ENCODE assay signal across 27 cellular contexts in genomic region chr20:50806126-50806768, GRCh38. TPM values are rescaled to one million over a fixed set of nuclear protein-coding genes. Genes with fewer than 3 reads are reported as not detected.
DNase-seq lines count a peak whose midpoint lies in the region; ATAC-seq, FAIRE-seq and TF ChIP-seq lines count a peak whose summit lies in the region.
"Had no signal": no experiment of that assay in that cellular context is flagged by ENCODE, and none has a peak within 500 bp of the region (broad histone marks: within the 10 kb centered on the region; RNA-seq: fewer than 3 reads in every experiment).

No MANE protein-coding gene starts in this region.

- no peaks in the 10 kb centered on the region; the same call in 2 of the 3 replicates for H3K9me3 ChIP-seq in GM12878 (replicated peaks; ENCODE audit: control insufficient read depth, insufficient read depth, low read length)
- H3K9me3 ChIP-seq: uterus had no signal

- CTCF ChIA-PET in GM12878 (lab: Yijun Ruan, JAX): interaction anchor here (1.0 kb wide), 1 partner anchor 11 kb away, joined by 4 read pairs; the partner anchor contains the start of gene BCAS4

- WGBS in GM12878 (ENCODE audit: insufficient coverage, insufficient replicate concordance, low lambda C conversion rate, missing lambda C conversion rate): 72% methylated on average over 5 of the region's 5 CpGs

- SMC1A ChIA-PET in GM12878 (lab: Charles Lee; ENCODE audit: uncharacterized antibody, unreplicated experiment): interaction anchor here (1.6 kb wide), 1 partner anchor 12 kb away, joined by 4 read pairs; the partner anchor contains the start of gene BCAS4

- DNase-seq in left ventricle myocardium superior (peak; percentile 3), Right ventricle myocardium superior (no peak), GM12878 (ENCODE audit: low read depth, low spot score) (no peak), CD14-positive monocyte (ENCODE audit: low spot score) (no peak)
- DNase-seq: ACHN; activated CD4-positive, alpha-beta T cell treated with anti-CD3 and anti-CD28 coated beads, Interleukin-2, amount 50 U/mL, for 1 hour; anterior cingulate cortex; DMS 273 treated with DMSO at 0.1 percent for 48 hours; mammary epithelial cell; NCI-H1048; NCI-H2029; NCI-H226; NCI-H774; retina; SHP77; substantia nigra; SW 1271; uterus had no signal

- POLR2A ChIA-PET in GM12878 (lab: Charles Lee): no interaction called here

- ATAC-seq in left ventricle myocardium superior (no peak), Right ventricle myocardium superior (ENCODE audit: poor library complexity) (no peak), GM12878 (no peak), GM18498 (IDR thresholded peaks at IDR 0.05; ENCODE audit: unreplicated experiment) (no peak), HG03469 (IDR thresholded peaks at IDR 0.05; ENCODE audit: unreplicated experiment) (no peak)
- no peak for ATAC-seq in stimulated activated memory B cell treated with anti-CD40 and anti-IgM and Interleukin-4, amounts not matched to agents 10 μg/mL and 1 μg/mL and 100 μg/mL, for 72 hours

- H3K27ac Mint-ChIP-seq in IgD-negative memory B cell (peak overlapping the region; percentile 81 to 93 (median 91)), CD14-positive monocyte (no peak overlapping the region)
- H3K27ac Mint-ChIP-seq in stimulated activated memory B cell treated with anti-CD40 and anti-IgM and Interleukin-4, amounts not matched to agents 10 μg/mL and 1 μg/mL and 100 μg/mL, for 72 hours: peak overlapping the region; percentile 60

- peak overlapping the region in 1 of 4 donors; percentile 83 for H3K4me3 Mint-ChIP-seq in IgD-negative memory B cell
- H3K4me3 Mint-ChIP-seq in stimulated activated memory B cell treated with anti-CD40 and anti-IgM and Interleukin-4, amounts not matched to agents 10 μg/mL and 1 μg/mL and 100 μg/mL, for 72 hours: no peak overlapping the region
- H3K4me3 Mint-ChIP-seq in CD14-positive monocyte: no peak overlapping the region

- H3K4me3 ChIP-seq in GM12878: no peak overlapping the region
- H3K4me3 ChIP-seq: cardiac muscle cell, uterus had no signal

- peaks cover 0 to 8% (median 4%) of the 10 kb centered on the region in 3 donors for H3K9me3 Mint-ChIP-seq in IgD-negative memory B cell
- peaks cover 8% of the 10 kb centered on the region for H3K9me3 Mint-ChIP-seq in stimulated activated memory B cell treated with anti-CD40 and anti-IgM and Interleukin-4, amounts not matched to agents 10 μg/mL and 1 μg/mL and 100 μg/mL, for 72 hours
- H3K9me3 Mint-ChIP-seq in CD14-positive monocyte: peaks cover 0 to 13% (median 5%) of the 10 kb centered on the region in 7 donors

- no peak for TF ChIP-seq EP300 in GM12878 (IDR thresholded peaks at IDR 0.05; ENCODE audit: borderline replicate concordance in 1 of 2, control insufficient read depth in 1 of 2, low read depth in 2 of 2, low read length in 2 of 2)

- peak overlapping the region; percentile 4; the same call in 1 of the 2 replicates for H3K27ac ChIP-seq in GM12878 (ENCODE audit: control insufficient read depth, insufficient read depth)
- H3K27ac ChIP-seq: C4-2B, cardiac muscle cell, uterus had no signal

- TF ChIP-seq POLR2A in GM12878 (IDR thresholded peaks at IDR 0.05; ENCODE audit: low read depth, low read length): no peak

- FAIRE-seq in GM12878 (lab: Jason Lieb, UNC): no peak
- FAIRE-seq: endometrium, G401.6, TTC549 had no signal

- no peak overlapping the region for H3K9ac ChIP-seq in GM12878 (ENCODE audit: control insufficient read depth, insufficient read depth, low read length)

- intact Hi-C loops in left ventricle myocardium superior (cut with micrococcal nuclease) (loop anchor here (10.0 kb wide), 1 partner anchor 509 kb away; no protein-coding TSS in a partner anchor), Right ventricle myocardium superior (cut with DNase I) (no loop called here), GM12878 (cut with micrococcal nuclease; ENCODE audit: unreplicated experiment) (no loop called here), CD14-positive monocyte (cut with micrococcal nuclease) (no loop called here)

- TF ChIP-seq CTCF in GM12878 (IDR thresholded peaks at IDR 0.05 in 2 of 3, conservative IDR thresholded peaks at IDR 0.05 in 1 of 3; ENCODE audit: control insufficient read depth in 2 of 3, extremely low read depth in 1 of 3, insufficient read depth in 1 of 3, low read depth in 3 of 3, low read length in 3 of 3): no peak
- TF ChIP-seq CTCF in CD14-positive monocyte (IDR thresholded peaks at IDR 0.05): no peak

- no peaks in the 10 kb centered on the region for H3K27me3 ChIP-seq in GM12878 (replicated peaks in 1 of 2; ENCODE audit: control insufficient read depth in 2 of 2, insufficient read depth in 2 of 2, low read length in 1 of 2)
- H3K27me3 ChIP-seq: cardiac muscle cell, uterus had no signal

- H3K4me1 Mint-ChIP-seq in IgD-negative memory B cell (peaks cover 51 to 62% (median 54%) of the 10 kb centered on the region in 3 donors), CD14-positive monocyte (peaks cover 16% of the 10 kb centered on the region)
- H3K4me1 Mint-ChIP-seq in stimulated activated memory B cell treated with anti-CD40 and anti-IgM and Interleukin-4, amounts not matched to agents 10 μg/mL and 1 μg/mL and 100 μg/mL, for 72 hours: peaks cover 76% of the 10 kb centered on the region

- no peak overlapping the region for H2AFZ ChIP-seq in GM12878 (ENCODE audit: control insufficient read depth, low read depth, low read length)

- H3K79me2 ChIP-seq in GM12878 (ENCODE audit: control insufficient read depth, insufficient read depth, low read length): peaks cover 73% of the 10 kb centered on the region

- H3K36me3 ChIP-seq in GM12878 (ENCODE audit: control insufficient read depth in 2 of 2, insufficient read depth in 2 of 2, low read length in 1 of 2): 0 out of 4 replicates have a peak, but pooled peaks cover 1 to 2% of the 10 kb centered on the region in 2 experiments
- H3K36me3 ChIP-seq: cardiac muscle cell, uterus had no signal

- RAD21 ChIA-PET in GM12878 (lab: Charles Lee; ENCODE audit: unreplicated experiment): interaction anchor here (0.7 kb wide), 1 partner anchor 9 kb away, joined by 3 read pairs; no protein-coding TSS in a partner anchor

- no TSS peak for BruUV-seq in GM12878 (replicated peaks; lab: Mats Ljungman, UMichigan)

- H3K27me3 Mint-ChIP-seq in IgD-negative memory B cell (peaks cover 2% of the 10 kb centered on the region), CD14-positive monocyte (ENCODE audit: low read depth in 3 of 3) (peaks cover 0 to 3% (median 1%) of the 10 kb centered on the region in 3 donors)
- no peaks in the 10 kb centered on the region for H3K27me3 Mint-ChIP-seq in stimulated activated memory B cell treated with anti-CD40 and anti-IgM and Interleukin-4, amounts not matched to agents 10 μg/mL and 1 μg/mL and 100 μg/mL, for 72 hours

- in situ Hi-C loops in GM12878 (cut with MboI): loop anchor here (10.0 to 25.0 kb wide), 2 partner anchors 291 to 1381 kb away; partner anchors contain the start of genes PTPN1 and ZFP64

- peaks cover 36% of the 10 kb centered on the region for H3K4me1 ChIP-seq in GM12878 (ENCODE audit: control insufficient read depth, insufficient read depth, low read length)
- H3K4me1 ChIP-seq: uterus had no signal

- H4K20me1 ChIP-seq in GM12878 (ENCODE audit: control insufficient read depth, insufficient read depth): no peaks in the 10 kb centered on the region

- peak overlapping the region; percentile 98 for H3K4me2 ChIP-seq in GM12878 (ENCODE audit: control insufficient read depth, insufficient read depth)

- TF ChIP-seq RAD21 in GM12878 (IDR thresholded peaks at IDR 0.05; ENCODE audit: insufficient read depth, low read depth, low read length): no peak

- H3K36me3 Mint-ChIP-seq in IgD-negative memory B cell (peaks cover 5% of the 10 kb centered on the region), CD14-positive monocyte (no peaks in the 10 kb centered on the region)
- H3K36me3 Mint-ChIP-seq in stimulated activated memory B cell treated with anti-CD40 and anti-IgM and Interleukin-4, amounts not matched to agents 10 μg/mL and 1 μg/mL and 100 μg/mL, for 72 hours: peaks cover 26% of the 10 kb centered on the region

TF ChIP-seq in GM12878, 131 proteins besides CTCF, POLR2A, EP300 and RAD21:
- TF ChIP-seq ETV6 (conservative IDR thresholded peaks at IDR 0.05 in 1 of 2, IDR thresholded peaks at IDR 0.05 in 1 of 2; ENCODE audit: borderline replicate concordance in 1 of 2, low read depth in 1 of 2) (peak in 1 of 2 experiments; percentile 86; a peak in 1 of 4 replicates), NFXL1 (IDR thresholded peaks at IDR 0.05; ENCODE audit: borderline replicate concordance) (peak; percentile 69; the same call in 1 of the 2 replicates), DPF2 (IDR thresholded peaks at IDR 0.05) (no peak), SIN3A (IDR thresholded peaks at IDR 0.05; ENCODE audit: low read depth, low read length) (no peak), CBX3 (IDR thresholded peaks at IDR 0.05; ENCODE audit: borderline replicate concordance, low read depth) (no peak)

RNA-seq across cellular contexts. Expression of gene BCAS4, which starts 11.4 kb away (rescaled TPM):
- total RNA-seq in left ventricle myocardium superior: 3.2 TPM
- total RNA-seq in Right ventricle myocardium superior: 2.6 TPM
- polyA plus RNA-seq in IgD-negative memory B cell: 118 TPM
- total RNA-seq in GM12878 (2013; cell fraction: nucleolus; rRNA removed): 33.2 and 41.2 TPM in 2 replicates
- total RNA-seq in GM12878 (2014; rRNA removed): 196 and 212 TPM in 2 replicates
- 30.7 and 40.4 TPM in 2 replicates for total RNA-seq in GM12878 (2014; rRNA removed; fragmentation: Illumina TruSeq; extraction: Trizol)
- total RNA-seq in GM12878 (2021): 84.3 and 90.1 TPM in 2 replicates
- polyA plus RNA-seq in GM12878 (2011; ENCODE audit: low read depth): 197 TPM
- 21.8 and 31.5 TPM in 2 replicates for polyA plus RNA-seq in GM12878 (2011; rRNA removed)
- 28.9 and 69.9 TPM in 2 replicates for polyA plus RNA-seq in GM12878 (2011; cell fraction: cytosol; rRNA removed)
- polyA plus RNA-seq in GM12878 (2011; cell fraction: nucleus; rRNA removed): 43.0 and 45.6 TPM in 2 replicates
- polyA plus RNA-seq in GM12878 (2012): 87.8 and 101 TPM in 2 replicates
- 19.5 and 30.1 TPM in 2 replicates for polyA plus RNA-seq in GM12878 (2014; fragmentation: Illumina TruSeq; extraction: Trizol)
- 10 to 100 TPM; 14.8 to 34.2 TPM for polyA plus RNA-seq in GM12878 (2014; fragmentation: Nextera tagmentation; extraction: Ambion mirVana)
- 214 and 266 TPM in 2 replicates for polyA plus RNA-seq in GM12878 (2014; rRNA removed)
- 100 to 1,000 TPM; 127 to 132 TPM for polyA plus RNA-seq in GM12878 (2016; fragmentation: Nextera tagmentation; extraction: Ambion mirVana)
- polyA minus RNA-seq in GM12878 (2011; rRNA and poly(A)+ RNA removed): 13.5 and 16.0 TPM in 2 replicates
- polyA minus RNA-seq in GM12878 (2011; cell fraction: cytosol; rRNA and poly(A)+ RNA removed): 5.9 and 7.5 TPM in 2 replicates
- polyA minus RNA-seq in GM12878 (2011; cell fraction: nucleus; rRNA and poly(A)+ RNA removed): 13.7 and 22.7 TPM in 2 replicates
- 1 to 10 TPM in 1 of 2 donors, under 1 TPM in 1; 0.69 to 1.0 TPM for polyA plus RNA-seq in CD14-positive monocyte

Comparison
In these comparisons a context has a peak if more than half of its experiments do, and no peak if none do; other contexts are left out.
1. H3K27ac Mint-ChIP-seq: peak in IgD-negative memory B cell (3 of 3) and stimulated activated memory B cell treated with anti-CD40 and anti-IgM and Interleukin-4, amounts not matched to agents 10 μg/mL and 1 μg/mL and 100 μg/mL, for 72 hours (single experiment); none in CD14-positive monocyte (0 of 7).